1 cellular context compared by ENCODE assay signal in the genomic region with DNA sequence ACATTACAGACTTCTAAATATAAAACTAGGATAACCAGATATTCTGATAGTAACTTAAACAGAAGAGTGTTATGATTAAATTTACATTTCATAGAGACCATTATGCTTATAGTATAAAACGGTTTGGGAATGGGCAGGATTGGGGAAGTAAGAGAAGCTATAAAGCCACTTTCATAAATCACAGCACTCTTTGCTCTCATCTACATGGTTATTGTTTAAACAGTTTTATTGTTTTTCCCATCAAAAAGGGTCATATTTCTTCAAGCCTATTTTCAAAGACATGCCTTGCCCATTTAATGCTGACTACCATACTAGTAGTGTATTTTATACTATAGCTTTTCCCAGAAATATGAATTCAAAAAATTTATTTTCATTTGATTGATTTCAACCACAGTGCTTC.
TF ChIP-seq lines count a peak whose summit lies in the region.

No MANE protein-coding gene starts in this region.

TF ChIP-seq in HEK293, 187 proteins besides CTCF, POLR2A, EP300 and RAD21 (continued from another document):
- TF ChIP-seq ZNF18 (tag by site-specific recombination; IDR thresholded peaks at IDR 0.05) (no peak), GFI1B (tag by site-specific recombination; IDR thresholded peaks at IDR 0.05) (0 out of 2 replicates have a peak, but pooled peaks have one; percentile 22)
